In the genomic region with DNA sequence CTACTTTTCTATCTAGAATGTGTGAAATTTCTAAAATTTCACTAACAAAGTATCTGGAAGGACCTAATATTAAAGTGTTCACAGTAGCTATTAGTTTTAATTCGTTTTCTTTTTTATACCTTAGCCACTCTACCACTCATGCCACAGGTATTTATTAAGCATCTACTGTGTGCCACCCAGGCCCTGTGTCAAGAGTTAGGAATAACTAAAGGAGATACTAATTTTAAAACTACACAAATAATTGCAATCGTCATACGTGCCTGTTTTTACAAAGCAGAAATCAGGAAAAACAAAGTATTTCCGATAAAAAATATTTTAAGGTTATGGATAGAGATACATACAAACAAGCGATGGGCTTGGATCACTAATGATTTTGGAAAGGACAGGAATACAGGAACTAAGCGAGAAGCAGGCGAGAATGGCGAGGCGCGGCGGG, we compare ENCODE assay signal across 8 cellular contexts. TPM values are rescaled to one million over a fixed set of nuclear protein-coding genes. Genes with fewer than 3 reads are reported as not detected.
DNase-seq lines count a peak whose midpoint lies in the region; ATAC-seq and TF ChIP-seq lines count a peak whose summit lies in the region.

No MANE protein-coding gene starts in this region.

- peaks cover 19% of the 10 kb centered on the region for H3K4me1 Mint-ChIP-seq in MCF 10A (ENCODE audit: insufficient read depth, unreplicated experiment)

- no peak overlapping the region for H2AK5ac ChIP-seq in mesendoderm (ENCODE audit: low read length)

- peak overlapping the region; percentile 75 for H3K56ac ChIP-seq in mesendoderm (ENCODE audit: low read length)

- H3K4me3 Mint-ChIP-seq in MCF 10A (ENCODE audit: unreplicated experiment), result peak overlapping the region; percentile 79

- WGBS in heart right ventricle, 2 donors, result 6 to 8% methylated on average over 11 of the region's 11 CpGs
- no CpG with 5 or more reads among the region's 11 CpGs for WGBS in mesendoderm (ENCODE audit: extremely low coverage, insufficient coverage, low lambda C conversion rate)

- H3K79me2 ChIP-seq in mesendoderm (ENCODE audit: control insufficient read depth, insufficient read depth, low read length), result no peaks in the 10 kb centered on the region

- peaks cover 0 to 47% (median 28%) of the 10 kb centered on the region in 9 donors for H3K4me1 ChIP-seq in heart right ventricle
- no peaks in the 10 kb centered on the region for H3K4me1 ChIP-seq in mesendoderm (ENCODE audit: control insufficient read depth, low read depth, low read length)
- H3K4me1 ChIP-seq in upper lobe of right lung, result peaks cover 28% of the 10 kb centered on the region

- no peak for TF ChIP-seq CTCF in heart right ventricle (IDR thresholded peaks at IDR 0.05)
- no peak for TF ChIP-seq CTCF in MCF 10A (IDR thresholded peaks at IDR 0.05; ENCODE audit: unreplicated experiment)
- TF ChIP-seq CTCF in upper lobe of right lung (IDR thresholded peaks at IDR 0.05), result no peak

- CTCF ChIA-PET in MCF 10A (lab: Yijun Ruan, JAX), result interaction anchor here (0.6 to 5.0 kb wide), 14 partner anchors 10 to 192 kb away, joined by 3 to 32 read pairs (median 4); a partner anchor contains a TSS

- intact Hi-C loops in heart right ventricle (cut with DNase I) (loop anchor here in 5 of 10 donors (1.0 to 5.0 kb wide), 5 partner anchors 15 to 92 kb away; a partner anchor contains a TSS), cardiac septum (cut with DNase I) (loop anchor here (1.0 to 10.0 kb wide), 4 partner anchors 10 to 1051 kb away; a partner anchor contains a TSS), MCF 10A (cut with micrococcal nuclease) (loop anchor here (1.0 kb wide), 2 partner anchors 27 to 92 kb away; a partner anchor contains a TSS), upper lobe of right lung (cut with DNase I) (no loop called here)

- H3K27ac ChIP-seq in heart right ventricle, result peak overlapping the region; percentile 6 to 97 (median 92)
- H3K27ac ChIP-seq in mesendoderm (ENCODE audit: low read depth, low read length), result no peak overlapping the region
- H3K27ac ChIP-seq in upper lobe of right lung, result peak overlapping the region; percentile 90

- peak overlapping the region; percentile 15 for H3K4me2 ChIP-seq in mesendoderm (ENCODE audit: low read length)

- H3K36me3 ChIP-seq in heart right ventricle (peaks cover 0 to 4% (median 0%) of the 10 kb centered on the region in 9 donors), mesendoderm (ENCODE audit: control insufficient read depth, insufficient read depth, low read length) (no peaks in the 10 kb centered on the region), upper lobe of right lung (no peaks in the 10 kb centered on the region)

- no peaks in the 10 kb centered on the region for H3K9me3 Mint-ChIP-seq in MCF 10A (ENCODE audit: unreplicated experiment)

- no peak for ATAC-seq in heart right ventricle
- ATAC-seq in upper lobe of right lung, result no peak

- H3K9me3 ChIP-seq in heart right ventricle (peaks cover 0 to under 1% (median 0%) of the 10 kb centered on the region in 11 donors), upper lobe of right lung (no peaks in the 10 kb centered on the region)

- H3K4ac ChIP-seq in mesendoderm (ENCODE audit: low read depth, low read length), result no peak overlapping the region

- peaks cover 10% of the 10 kb centered on the region for H3K36me3 Mint-ChIP-seq in MCF 10A (ENCODE audit: insufficient read depth, unreplicated experiment)

- BruUV-seq in MCF 10A (replicated peaks; lab: Mats Ljungman, UMichigan), result TSS peak; percentile 96

- H3K27me3 ChIP-seq in heart right ventricle (no peaks in the 10 kb centered on the region), mesendoderm (ENCODE audit: insufficient read depth, low read length, poor library complexity) (no peaks in the 10 kb centered on the region), upper lobe of right lung (no peaks in the 10 kb centered on the region)

- no peak overlapping the region for H4K5ac ChIP-seq in mesendoderm (ENCODE audit: low read length)

- H3K9ac ChIP-seq in mesendoderm (ENCODE audit: low read length), result peak overlapping the region; percentile 38

- DNase-seq in heart right ventricle (no peak), cardiac septum (ENCODE audit: low spot score) (no peak), MCF 10A (ENCODE audit: unreplicated experiment) (no peak), mesendoderm (no peak), upper lobe of right lung (no peak), NCI-H146 treated with DMSO at 0.1 percent for 48 hours (lab: John Stamatoyannopoulos, UW; ENCODE audit: unreplicated experiment) (no peak), cerebellum (ENCODE audit: low spot score) (no peak)
- DNase-seq in effector CD4-positive, alpha-beta T cell, result no peak

- no peak overlapping the region for H3K18ac ChIP-seq in mesendoderm (ENCODE audit: low read length)

- no peak overlapping the region for H2BK120ac ChIP-seq in mesendoderm (ENCODE audit: low read depth, low read length)

- POLR2A ChIA-PET in MCF 10A (lab: Yijun Ruan, JAX), result interaction anchor here (0.6 to 10.0 kb wide), 12 partner anchors 12 to 252 kb away, joined by 3 to 104 read pairs (median 6); a partner anchor contains a TSS

- no peak overlapping the region for H3K23ac ChIP-seq in mesendoderm (ENCODE audit: low read length)

- H3K27ac Mint-ChIP-seq in MCF 10A (ENCODE audit: low read depth, unreplicated experiment), result peak overlapping the region; percentile 70

- H3K4me3 ChIP-seq in heart right ventricle (peak overlapping the region in 9 of 10 donors; percentile 74 to 97 (median 91)), mesendoderm (ENCODE audit: low read length) (no peak overlapping the region), upper lobe of right lung (peak overlapping the region; percentile 97)

- H4K8ac ChIP-seq in mesendoderm (ENCODE audit: low read depth, low read length), result no peak overlapping the region

- H2BK5ac ChIP-seq in mesendoderm (ENCODE audit: low read length), result no peak overlapping the region

- H2BK15ac ChIP-seq in mesendoderm (replicated peaks; ENCODE audit: low read depth), result no peak overlapping the region

- peaks cover 5% of the 10 kb centered on the region for H3K79me1 ChIP-seq in mesendoderm (ENCODE audit: low read length)

- no peaks in the 10 kb centered on the region for H3K27me3 Mint-ChIP-seq in MCF 10A (ENCODE audit: insufficient read depth, unreplicated experiment)

RNA-seq across cellular contexts. Expression of a gene that starts 0.5 kb away (rescaled TPM):
- total RNA-seq in heart right ventricle, result 10 to 100 TPM; 17.2 to 38.9 (median 23.2) TPM
- polyA plus RNA-seq in heart right ventricle, result 10 to 100 TPM in 1 of 2 donors, 1 to 10 TPM in 1; 5.1 to 10.3 TPM
- total RNA-seq in cardiac septum, result 16.2 TPM
- 15.0 and 15.9 TPM in 2 replicates for total RNA-seq in MCF 10A (2022)
- polyA plus RNA-seq in mesendoderm (2013, experiment 1 of 2), result 6.1 TPM
- polyA plus RNA-seq in mesendoderm (2013, experiment 2 of 2), result 5.5 TPM
- 34.9 TPM for total RNA-seq in upper lobe of right lung
- 19.2 TPM for total RNA-seq in cerebellum

RNA-seq across cellular contexts. Expression of a gene that starts 43.3 kb away (rescaled TPM):
- total RNA-seq in heart right ventricle, result under 1 TPM in 1 of 10 donors, not detected in 9; 0.09 TPM
- polyA plus RNA-seq in heart right ventricle, result under 1 TPM in 1 of 2 donors, not detected in 1; 0.15 TPM
- total RNA-seq in cardiac septum, result not detected
- total RNA-seq in MCF 10A (2022), result not detected in 2 replicates
- 0.01 TPM for polyA plus RNA-seq in mesendoderm (2013, experiment 1 of 2)
- 0.03 TPM for polyA plus RNA-seq in mesendoderm (2013, experiment 2 of 2)
- total RNA-seq in upper lobe of right lung, result 0.14 TPM
- not detected for total RNA-seq in cerebellum
